27 cellular contexts compared by ENCODE assay signal in genomic region chr2:207401338-207401737, GRCh38.
"Had no signal": no experiment of that assay in that cellular context is flagged by ENCODE, and none has a peak within 500 bp of the region (broad histone marks: within the 10 kb centered on the region; RNA-seq: fewer than 3 reads in every experiment).

No MANE protein-coding gene starts in this region.

- H3K4me3 ChIP-seq: coronary artery, dorsolateral prefrontal cortex, esophagus muscularis mucosa, gastroesophageal sphincter, heart left ventricle, hepatocyte, lower lobe of right lung, mucosa of descending colon had no signal

- ATAC-seq: foreskin keratinocyte; gastroesophageal sphincter; heart left ventricle; left colon; left lobe of liver; left ventricle myocardium superior; lower lobe of right lung; mucosa of descending colon; naive thymus-derived CD8-positive, alpha-beta T cell had no signal

- DNase-seq: dermis blood vessel endothelial cell; dorsolateral prefrontal cortex; effector CD4-positive, alpha-beta T cell; effector memory CD4-positive, alpha-beta T cell; foreskin keratinocyte; heart left ventricle; hypothalamus; immature natural killer cell; islet precursor cell; kidney; kidney glomerular epithelial cell; left colon; left ventricle myocardium superior; lower lobe of right lung; mesenchymal stem cell; mucosa of descending colon; naive B cell; naive thymus-derived CD8-positive, alpha-beta T cell had no signal

- H3K4me3 Mint-ChIP-seq: immature natural killer cell; mesothelial cell of epicardium; naive B cell; naive thymus-derived CD8-positive, alpha-beta T cell had no signal

- H3K27me3 ChIP-seq: dorsolateral prefrontal cortex, esophagus muscularis mucosa, foreskin keratinocyte, gastroesophageal sphincter, heart left ventricle, hepatocyte had no signal

- H3K9me3 Mint-ChIP-seq: mesothelial cell of epicardium; naive thymus-derived CD8-positive, alpha-beta T cell had no signal

- H3K4me2 ChIP-seq: hepatocyte had no signal

- H3K27ac Mint-ChIP-seq: immature natural killer cell; mesothelial cell of epicardium; naive B cell; naive thymus-derived CD8-positive, alpha-beta T cell had no signal

- H3K4me1 Mint-ChIP-seq: immature natural killer cell; naive B cell; naive thymus-derived CD8-positive, alpha-beta T cell had no signal

- H3K79me2 ChIP-seq: hepatocyte had no signal

- H3K9me3 ChIP-seq: esophagus muscularis mucosa, gastroesophageal sphincter, heart left ventricle, lower lobe of right lung, mucosa of descending colon had no signal

- H2AFZ ChIP-seq: hepatocyte had no signal

- H3K27me3 Mint-ChIP-seq: naive thymus-derived CD8-positive, alpha-beta T cell had no signal

- H3K36me3 Mint-ChIP-seq: mesothelial cell of epicardium had no signal

- H3K4me1 ChIP-seq: foreskin keratinocyte, lower lobe of right lung had no signal

- FAIRE-seq: colon, endothelial cell of umbilical vein, frontal cortex, kidney had no signal

- H3K27ac ChIP-seq: coronary artery, dorsolateral prefrontal cortex, esophagus muscularis mucosa, foreskin keratinocyte, gastroesophageal sphincter, heart left ventricle, hepatocyte, lower lobe of right lung had no signal

- H3K36me3 ChIP-seq: esophagus muscularis mucosa, gastroesophageal sphincter, heart left ventricle, lower lobe of right lung had no signal
